1 cellular context compared by ENCODE assay signal in genomic region chr2:9630001-9630749, GRCh38.
A peak's percentile ranks its signal among the peaks of the same experiment; 100 is the strongest.
TF ChIP-seq lines count a peak whose summit lies in the region.

No MANE protein-coding gene starts in this region.

TF ChIP-seq in HepG2, 621 proteins besides CTCF, POLR2A, EP300 and RAD21 (continued from another document and continues in another):
- TF ChIP-seq ATF5 (CRISPR knock-in tag; IDR thresholded peaks at IDR 0.05; ENCODE audit: low read depth) (peak; percentile 32; the same call in 1 of the 2 replicates), CEBPG (CRISPR knock-in tag; IDR thresholded peaks at IDR 0.05) (no peak), ZNF652 (CRISPR knock-in tag; IDR thresholded peaks at IDR 0.05; ENCODE audit: borderline replicate concordance, low read depth) (no peak), ZBTB20 (CRISPR knock-in tag; IDR thresholded peaks at IDR 0.05; ENCODE audit: borderline replicate concordance, low read depth) (no peak), ZMAT5 (CRISPR knock-in tag; IDR thresholded peaks at IDR 0.05; ENCODE audit: borderline replicate concordance, low read depth) (no peak), RARA (CRISPR knock-in tag; IDR thresholded peaks at IDR 0.05) (0 out of 2 replicates have a peak, but pooled peaks have one; percentile 25), TFAP4 (IDR thresholded peaks at IDR 0.05; ENCODE audit: borderline replicate concordance, low read depth) (0 out of 2 replicates have a peak, but pooled peaks have one; percentile 8), HNRNPH1 (optimal IDR thresholded peaks at IDR 0.05; ENCODE audit: low read depth, low read length) (no peak), ZFP91 (CRISPR knock-in tag; IDR thresholded peaks at IDR 0.05; ENCODE audit: borderline replicate concordance) (peak; percentile 76; the same call in 1 of the 2 replicates), PHF5A (CRISPR knock-in tag; IDR thresholded peaks at IDR 0.05; ENCODE audit: low read depth, unreplicated experiment) (no peak), ATF6 (CRISPR knock-in tag; conservative IDR thresholded peaks at IDR 0.05) (no peak), ZNF205 (CRISPR knock-in tag; IDR thresholded peaks at IDR 0.05) (peak; percentile 27; the same call in 1 of the 2 replicates), TMF1 (CRISPR knock-in tag; IDR thresholded peaks at IDR 0.05; ENCODE audit: low read depth) (no peak; the same call in 1 of the 2 replicates), DMTF1 (CRISPR knock-in tag; IDR thresholded peaks at IDR 0.05) (no peak), ZNF460 (CRISPR knock-in tag; IDR thresholded peaks at IDR 0.05; ENCODE audit: borderline replicate concordance) (no peak), ZEB1 (IDR thresholded peaks at IDR 0.05; ENCODE audit: insufficient replicate concordance, low read depth) (no peak), ZNF580 (CRISPR knock-in tag; IDR thresholded peaks at IDR 0.05; ENCODE audit: borderline replicate concordance, low read depth) (no peak; the same call in 1 of the 2 replicates), CENPT (CRISPR knock-in tag; IDR thresholded peaks at IDR 0.05; ENCODE audit: low read depth) (no peak), CAMTA2 (CRISPR knock-in tag; IDR thresholded peaks at IDR 0.05; ENCODE audit: borderline replicate concordance) (no peak; the same call in 1 of the 2 replicates), PPARG (CRISPR knock-in tag; conservative IDR thresholded peaks at IDR 0.05) (no peak), ZNF704 (CRISPR knock-in tag; IDR thresholded peaks at IDR 0.05; ENCODE audit: borderline replicate concordance) (no peak), ZBTB1 (CRISPR knock-in tag; IDR thresholded peaks at IDR 0.05; ENCODE audit: borderline replicate concordance) (no peak), IKZF5 (CRISPR knock-in tag; IDR thresholded peaks at IDR 0.05) (peak; percentile 39; the same call in 1 of the 2 replicates), ZNF768 (CRISPR knock-in tag; IDR thresholded peaks at IDR 0.05) (peak; percentile 53), RFX3 (CRISPR knock-in tag; IDR thresholded peaks at IDR 0.05) (no peak), SKI (IDR thresholded peaks at IDR 0.05; ENCODE audit: partially characterized antibody) (no peak), GATAD1 (CRISPR knock-in tag; IDR thresholded peaks at IDR 0.05) (peak; percentile 38; the same call in 1 of the 2 replicates), MEF2D (CRISPR knock-in tag; IDR thresholded peaks at IDR 0.05) (peak; percentile 28; the same call in 1 of the 2 replicates), RFX1 (IDR thresholded peaks at IDR 0.05) (no peak), PBX2 (CRISPR knock-in tag; IDR thresholded peaks at IDR 0.05) (no peak), ZNF563 (CRISPR knock-in tag; IDR thresholded peaks at IDR 0.05) (no peak; the same call in none of the 2 replicates), SMAD1 (CRISPR knock-in tag; IDR thresholded peaks at IDR 0.05; ENCODE audit: borderline replicate concordance, low read depth) (peak; percentile 16), CREB1 (IDR thresholded peaks at IDR 0.05) (no peak), CREB1 (CRISPR knock-in tag; IDR thresholded peaks at IDR 0.05) (no peak), ZNF737 (CRISPR knock-in tag; IDR thresholded peaks at IDR 0.05; ENCODE audit: borderline replicate concordance) (peak; percentile 94; the same call in 1 of the 2 replicates), REXO4 (CRISPR knock-in tag; IDR thresholded peaks at IDR 0.05; ENCODE audit: borderline replicate concordance) (no peak), ZNF670 (CRISPR knock-in tag; IDR thresholded peaks at IDR 0.05; ENCODE audit: borderline replicate concordance) (no peak), SKIL (CRISPR knock-in tag; IDR thresholded peaks at IDR 0.05; ENCODE audit: borderline replicate concordance) (no peak), ZNF850 (CRISPR knock-in tag; conservative IDR thresholded peaks at IDR 0.05) (no peak), ZNF556 (CRISPR knock-in tag; IDR thresholded peaks at IDR 0.05; ENCODE audit: borderline replicate concordance) (no peak), HDAC1 (CRISPR knock-in tag; IDR thresholded peaks at IDR 0.05) (no peak; the same call in 1 of the 2 replicates), ZNF781 (CRISPR knock-in tag; IDR thresholded peaks at IDR 0.05; ENCODE audit: borderline replicate concordance, not compliant biosample characterization) (peak; percentile 21), ZMYM2 (CRISPR knock-in tag; IDR thresholded peaks at IDR 0.05) (no peak), ZNF530 (CRISPR knock-in tag; IDR thresholded peaks at IDR 0.05; ENCODE audit: low read depth) (no peak; the same call in 1 of the 2 replicates), ELF1 (CRISPR knock-in tag; IDR thresholded peaks at IDR 0.05) (no peak), ZNF687 (CRISPR knock-in tag; IDR thresholded peaks at IDR 0.05) (peak; percentile 89)
